22 cellular contexts compared by ENCODE assay signal in the genomic region with DNA sequence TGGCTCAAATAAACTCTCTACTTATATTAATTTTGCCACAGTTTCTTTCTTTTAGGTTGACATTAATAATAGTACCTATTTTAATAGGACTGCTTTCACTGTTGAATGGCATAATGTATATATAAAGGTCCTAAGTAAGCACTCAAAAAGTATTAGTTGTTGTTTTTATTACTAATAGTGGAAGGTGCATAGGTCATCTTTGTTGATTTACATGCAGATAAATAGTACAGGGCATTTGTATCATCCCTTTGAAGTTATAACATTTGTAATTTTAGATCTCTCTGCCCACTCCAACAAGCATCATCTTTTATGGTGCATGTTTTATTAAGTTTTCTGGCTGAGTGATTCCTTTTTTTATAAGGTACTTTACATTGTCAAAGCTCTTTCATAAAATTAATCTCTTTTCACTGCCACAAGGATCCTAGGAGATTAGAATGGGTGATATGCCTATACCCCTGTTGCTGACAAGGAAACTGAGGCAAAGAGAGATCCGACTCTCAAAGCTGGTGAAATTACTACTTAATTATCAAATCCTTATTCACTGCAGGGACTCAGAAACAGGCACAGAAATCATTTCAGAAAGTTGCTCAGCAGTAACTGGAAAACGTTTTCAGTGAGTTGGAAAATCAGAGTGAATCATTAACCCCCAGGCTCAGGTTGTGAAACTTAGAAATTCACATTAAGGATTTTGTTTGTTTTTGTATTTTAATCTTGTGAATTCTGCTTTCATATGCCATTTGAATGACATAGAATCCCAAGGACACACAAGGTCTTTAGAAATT.
DNase-seq lines count a peak whose midpoint lies in the region; FAIRE-seq and TF ChIP-seq lines count a peak whose summit lies in the region.
"Had no signal": no experiment of that assay in that cellular context is flagged by ENCODE, and none has a peak within 500 bp of the region (broad histone marks: within the 10 kb centered on the region; RNA-seq: fewer than 3 reads in every experiment).

No MANE protein-coding gene starts in this region.

- peaks cover 36% of the 10 kb centered on the region for H3K4me1 Mint-ChIP-seq in type B pancreatic cell (ENCODE audit: unreplicated experiment)
- H3K4me1 Mint-ChIP-seq: natural killer cell had no signal

- TF ChIP-seq CTCF in bronchial epithelial cell (IDR thresholded peaks at IDR 0.05; ENCODE audit: insufficient read depth, low read length, severe bottlenecking): no peak
- TF ChIP-seq CTCF in type B pancreatic cell (conservative IDR thresholded peaks at IDR 0.05): no peak

- intact Hi-C loops in posterior cingulate gyrus (cut with DNase I): no loop called here

- H3K36me3 ChIP-seq in bronchial epithelial cell (ENCODE audit: control insufficient read depth, insufficient read depth, low read length): no peaks in the 10 kb centered on the region
- H3K36me3 ChIP-seq: MG63 had no signal

- FAIRE-seq in bronchial epithelial cell (lab: Jason Lieb, UNC): no peak
- FAIRE-seq: astrocyte, colon, D721Med, frontal cortex, GM12892, HTR-8/SVneo had no signal

- peak; percentile 46 for DNase-seq in DMS53 (lab: John Stamatoyannopoulos, UW)
- no peak for DNase-seq in DMS53 treated with DMSO at 0.1 percent for 48 hours (lab: John Stamatoyannopoulos, UW; ENCODE audit: unreplicated experiment)
- DNase-seq in bronchial epithelial cell (ENCODE audit: low read depth): peak; percentile 76
- DNase-seq in kidney tubule cell (ENCODE audit: low spot score): peak; percentile 76
- no peak for DNase-seq in type B pancreatic cell (ENCODE audit: extremely low spot score, unreplicated experiment)
- no peak for DNase-seq in inferior parietal cortex (ENCODE audit: extremely low spot score)
- no peak for DNase-seq in posterior cingulate gyrus
- no peak for DNase-seq in Kasumi-1 (lab: John Stamatoyannopoulos, UW)
- DNase-seq: activated CD4-positive, alpha-beta T cell treated with anti-CD3 and anti-CD28 coated beads, Interleukin-2, amount 50 U/mL, for 4 hours; activated naive CD4-positive, alpha-beta T cell treated with anti-CD3 and anti-CD28 coated beads for 36 hours; MG63; natural killer cell; NCI-H187; NCI-H510A; SHP77; T-helper 1 cell had no signal

- no peaks in the 10 kb centered on the region for H3K9me3 Mint-ChIP-seq in type B pancreatic cell
- H3K9me3 Mint-ChIP-seq: activated naive CD4-positive, alpha-beta T cell treated with anti-CD3 and anti-CD28 coated beads for 36 hours; natural killer cell had no signal

- no peak overlapping the region for H3K27ac Mint-ChIP-seq in type B pancreatic cell
- H3K27ac Mint-ChIP-seq: activated naive CD4-positive, alpha-beta T cell treated with anti-CD3 and anti-CD28 coated beads for 36 hours; natural killer cell had no signal

- H3K27me3 Mint-ChIP-seq in type B pancreatic cell: no peaks in the 10 kb centered on the region

- H3K27me3 ChIP-seq in bronchial epithelial cell (ENCODE audit: control insufficient read depth, insufficient read depth, low read length): no peaks in the 10 kb centered on the region
- H3K27me3 ChIP-seq: MG63 had no signal

- no peak overlapping the region for H3K4me3 ChIP-seq in bronchial epithelial cell (ENCODE audit: low read depth, low read length)
- H3K4me3 ChIP-seq: MG63 had no signal

- peak overlapping the region; percentile 9 for H3K4me3 Mint-ChIP-seq in type B pancreatic cell
- H3K4me3 Mint-ChIP-seq: activated naive CD4-positive, alpha-beta T cell treated with anti-CD3 and anti-CD28 coated beads for 36 hours; natural killer cell had no signal

- H3K36me3 Mint-ChIP-seq in type B pancreatic cell: no peaks in the 10 kb centered on the region
- H3K36me3 Mint-ChIP-seq: natural killer cell had no signal

Comparison
In these comparisons a context has a peak if more than half of its experiments do, and no peak if none do; other contexts are left out.
1. DNase-seq: peak in DMS53 (single experiment), bronchial epithelial cell (single experiment) and kidney tubule cell (single experiment); none in DMS53 treated with DMSO at 0.1 percent for 48 hours (single experiment), type B pancreatic cell (single experiment), inferior parietal cortex (single experiment), posterior cingulate gyrus (0 of 10) and Kasumi-1 (0 of 2).